16 cellular contexts compared by ENCODE assay signal in the genomic region with DNA sequence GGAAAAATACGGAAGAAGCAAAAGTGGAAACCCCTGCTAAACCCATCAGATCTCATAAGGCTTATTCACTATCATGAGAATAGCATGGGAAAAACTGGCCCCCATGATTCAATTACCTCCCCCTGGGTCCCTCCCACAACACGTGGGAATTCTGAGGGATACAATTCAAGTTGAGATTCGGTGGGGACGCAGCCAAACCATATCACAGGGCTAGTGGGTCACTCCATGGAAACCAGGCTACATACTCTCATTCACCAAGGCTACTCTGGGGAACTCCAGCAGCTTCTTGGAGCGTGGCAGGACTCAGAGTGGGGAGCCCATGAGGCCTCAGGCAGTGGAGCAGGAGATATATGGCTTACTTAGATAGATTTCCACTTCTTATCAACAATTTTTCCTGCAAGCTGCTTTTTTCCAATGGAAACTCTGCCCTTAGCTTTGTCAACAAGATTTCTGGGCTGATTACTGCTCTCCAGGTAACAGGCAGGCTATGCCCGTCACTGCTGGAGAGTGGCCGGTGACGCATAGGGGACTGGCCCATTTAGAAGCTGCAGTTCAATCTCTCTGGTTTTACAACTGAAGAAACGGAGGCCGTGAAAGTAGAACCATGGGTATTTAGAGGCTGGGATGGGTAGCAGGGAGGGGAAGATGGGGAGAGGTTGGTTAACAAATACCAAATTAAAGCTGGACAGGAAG. TPM values are rescaled to one million over a fixed set of nuclear protein-coding genes. Genes with fewer than 3 reads are reported as not detected.
A peak's percentile ranks its signal among the peaks of the same experiment; 100 is the strongest.
DNase-seq lines count a peak whose midpoint lies in the region; ATAC-seq and TF ChIP-seq lines count a peak whose summit lies in the region.
"Had no signal": no experiment of that assay in that cellular context is flagged by ENCODE, and none has a peak within 500 bp of the region (broad histone marks: within the 10 kb centered on the region; RNA-seq: fewer than 3 reads in every experiment).

No MANE protein-coding gene starts in this region.

- H3K9me3 Mint-ChIP-seq in activated naive CD4-positive, alpha-beta T cell treated with anti-CD3 and anti-CD28 coated beads, Interleukin-2, amount 10 ng/mL, durations not matched to agents 7 days and 5 days = no peaks in the 10 kb centered on the region
- no peaks in the 10 kb centered on the region for H3K9me3 Mint-ChIP-seq in activated CD8-positive, alpha-beta T cell treated with anti-CD3 and anti-CD28 coated beads for 36 hours
- H3K9me3 Mint-ChIP-seq in effector memory CD8-positive, alpha-beta T cell = no peaks in the 10 kb centered on the region

- POLR2A ChIA-PET in activated CD8-positive, alpha-beta T cell treated with anti-CD3 and anti-CD28 coated beads for 36 hours (lab: Charles Lee) = interaction anchor here (0.9 to 1.4 kb wide), 4 partner anchors 9 to 55 kb away, joined by 3 to 5 read pairs (median 4); no protein-coding TSS in a partner anchor

- H3K4me1 Mint-ChIP-seq in activated naive CD4-positive, alpha-beta T cell treated with anti-CD3 and anti-CD28 coated beads, Interleukin-2, amount 10 ng/mL, durations not matched to agents 7 days and 5 days = peaks cover 85% of the 10 kb centered on the region
- H3K4me1 Mint-ChIP-seq in activated CD8-positive, alpha-beta T cell treated with anti-CD3 and anti-CD28 coated beads for 36 hours (ENCODE audit: low read depth) = peaks cover 69% of the 10 kb centered on the region
- H3K4me1 Mint-ChIP-seq in effector memory CD8-positive, alpha-beta T cell (ENCODE audit: low read depth in 2 of 2) = peaks cover 5 to 14% of the 10 kb centered on the region in 2 donors

- no peak for TF ChIP-seq CTCF in activated CD8-positive, alpha-beta T cell treated with anti-CD3 and anti-CD28 coated beads for 36 hours (IDR thresholded peaks at IDR 0.05)
- TF ChIP-seq CTCF in spleen (IDR thresholded peaks at IDR 0.05 in 8 of 11, conservative IDR thresholded peaks at IDR 0.05 in 3 of 11) = no peak

- no peaks in the 10 kb centered on the region for H3K27me3 Mint-ChIP-seq in activated naive CD4-positive, alpha-beta T cell treated with anti-CD3 and anti-CD28 coated beads, Interleukin-2, amount 10 ng/mL, durations not matched to agents 7 days and 5 days
- H3K27me3 Mint-ChIP-seq in activated CD8-positive, alpha-beta T cell treated with anti-CD3 and anti-CD28 coated beads for 36 hours = no peaks in the 10 kb centered on the region
- peaks cover 0 to 17% of the 10 kb centered on the region in 2 donors for H3K27me3 Mint-ChIP-seq in effector memory CD8-positive, alpha-beta T cell

- H3K27me3 ChIP-seq in spleen (replicated peaks in 1 of 7) = no peaks in the 10 kb centered on the region
- H3K27me3 ChIP-seq in MG63 = no peaks in the 10 kb centered on the region
- H3K27me3 ChIP-seq: ascending aorta, upper lobe of left lung had no signal

- peaks cover 18% of the 10 kb centered on the region for H3K36me3 Mint-ChIP-seq in activated naive CD4-positive, alpha-beta T cell treated with anti-CD3 and anti-CD28 coated beads, Interleukin-2, amount 10 ng/mL, durations not matched to agents 7 days and 5 days
- peaks cover 69% of the 10 kb centered on the region for H3K36me3 Mint-ChIP-seq in activated CD8-positive, alpha-beta T cell treated with anti-CD3 and anti-CD28 coated beads for 36 hours (ENCODE audit: low read depth)
- no peaks in the 10 kb centered on the region for H3K36me3 Mint-ChIP-seq in effector memory CD8-positive, alpha-beta T cell (ENCODE audit: insufficient read depth)

- no peak overlapping the region for H3K4me3 Mint-ChIP-seq in activated naive CD4-positive, alpha-beta T cell treated with anti-CD3 and anti-CD28 coated beads, Interleukin-2, amount 10 ng/mL, durations not matched to agents 7 days and 5 days
- H3K4me3 Mint-ChIP-seq in activated CD8-positive, alpha-beta T cell treated with anti-CD3 and anti-CD28 coated beads for 36 hours = no peak overlapping the region
- no peak overlapping the region for H3K4me3 Mint-ChIP-seq in effector memory CD8-positive, alpha-beta T cell

- no peak for TF ChIP-seq POLR2A in spleen (IDR thresholded peaks at IDR 0.05)

- intact Hi-C loops in activated CD8-positive, alpha-beta T cell treated with anti-CD3 and anti-CD28 coated beads for 36 hours (cut with micrococcal nuclease) = loop anchor here (5.0 kb wide), 1 partner anchor 76 kb away; no protein-coding TSS in a partner anchor
- intact Hi-C loops in spleen (cut with DNase I; ENCODE audit: low total_unique reads) = no loop called here

- no peak for DNase-seq in activated naive CD4-positive, alpha-beta T cell treated with anti-CD3 and anti-CD28 coated beads, Interleukin-2, amount 10 ng/mL, durations not matched to agents 7 days and 5 days
- DNase-seq in activated naive CD4-positive, alpha-beta T cell treated with anti-CD3 and anti-CD28 coated beads, Interleukin-2, amount 50 U/mL, for 16 hours = no peak
- no peak for DNase-seq in activated CD8-positive, alpha-beta T cell treated with anti-CD3 and anti-CD28 coated beads for 36 hours
- DNase-seq in effector memory CD8-positive, alpha-beta T cell = no peak
- no peak for DNase-seq in spleen
- no peak for DNase-seq in DMS153 treated with DMSO at 0.1 percent for 48 hours (lab: John Stamatoyannopoulos, UW; ENCODE audit: unreplicated experiment)
- no peak for DNase-seq in hypothalamus (lab: John Stamatoyannopoulos, UW)
- no peak for DNase-seq in MG63
- DNase-seq: DMS153; effector memory CD4-positive, alpha-beta T cell; midbrain; NCI-H526 treated with DMSO at 0.1 percent for 48 hours; stimulated activated CD4-positive, alpha-beta T cell treated with anti-CD3 and anti-CD28 coated beads, Interleukin-4, amount 100 ng/mL, for 24 hours had no signal

- no peaks in the 10 kb centered on the region for H3K9me3 ChIP-seq in spleen
- H3K9me3 ChIP-seq in MG63 = no peaks in the 10 kb centered on the region
- H3K9me3 ChIP-seq: ascending aorta, upper lobe of left lung had no signal

- peak overlapping the region in 7 of 8 donors; percentile 39 to 87 (median 66) for H3K27ac ChIP-seq in spleen
- H3K27ac ChIP-seq: ascending aorta had no signal

- CTCF ChIA-PET in activated naive CD4-positive, alpha-beta T cell treated with anti-CD3 and anti-CD28 coated beads, Interleukin-2, amount 10 ng/mL, durations not matched to agents 7 days and 5 days (lab: Charles Lee) = interaction anchor here (0.6 to 5.9 kb wide), 7 partner anchors 11 to 1500 kb away, joined by 3 to 57 read pairs (median 4); no protein-coding TSS in a partner anchor
- CTCF ChIA-PET in activated CD8-positive, alpha-beta T cell treated with anti-CD3 and anti-CD28 coated beads for 36 hours (lab: Charles Lee) = interaction anchor here (1.0 to 1.8 kb wide), 3 partner anchors 49 to 61 kb away, joined by 3 to 7 read pairs (median 4); no protein-coding TSS in a partner anchor

- H3K4me3 ChIP-seq in spleen (peak overlapping the region in 1 of 8 donors; percentile 44), MG63 (no peak overlapping the region)
- H3K4me3 ChIP-seq: ascending aorta, smooth muscle cell, upper lobe of left lung had no signal

- peaks cover 6 to 76% (median 39%) of the 10 kb centered on the region in 6 donors for H3K4me1 ChIP-seq in spleen
- H3K4me1 ChIP-seq: ascending aorta had no signal

- H3K36me3 ChIP-seq in spleen (no peaks in the 10 kb centered on the region), MG63 (no peaks in the 10 kb centered on the region; the same call in 1 of the 2 replicates)
- H3K36me3 ChIP-seq: ascending aorta, upper lobe of left lung had no signal

- ATAC-seq in activated CD8-positive, alpha-beta T cell treated with anti-CD3 and anti-CD28 coated beads for 36 hours = no peak
- no peak for ATAC-seq in effector memory CD8-positive, alpha-beta T cell (replicated peaks)

- peak overlapping the region; percentile 87 for H3K27ac Mint-ChIP-seq in activated naive CD4-positive, alpha-beta T cell treated with anti-CD3 and anti-CD28 coated beads, Interleukin-2, amount 10 ng/mL, durations not matched to agents 7 days and 5 days
- peak overlapping the region; percentile 55 for H3K27ac Mint-ChIP-seq in activated CD8-positive, alpha-beta T cell treated with anti-CD3 and anti-CD28 coated beads for 36 hours
- peak overlapping the region; percentile 38 to 87 for H3K27ac Mint-ChIP-seq in effector memory CD8-positive, alpha-beta T cell

- 83 to 95% (median 90%) methylated on average over 10 of the region's 10 CpGs for WGBS in spleen, 5 donors

RNA-seq across cellular contexts. Expression of gene VDR, which starts 16.5 kb away (rescaled TPM):
- total RNA-seq in activated CD8-positive, alpha-beta T cell treated with anti-CD3 and anti-CD28 coated beads for 36 hours = 10 to 100 TPM; 84.6 to 86.4 TPM
- total RNA-seq in spleen = 10 to 100 TPM in 1 of 7 donors, 1 to 10 TPM in 6; 5.5 to 10.5 (median 6.4) TPM
- polyA plus RNA-seq in spleen = under 1 TPM; 0.70 to 0.89 (median 0.83) TPM
- total RNA-seq in MG63 (2014; rRNA removed; shearing (Covaris generic); ENCODE audit: low replicate concordance) = 14.7 and 15.9 TPM in 2 replicates
